In the genomic region with DNA sequence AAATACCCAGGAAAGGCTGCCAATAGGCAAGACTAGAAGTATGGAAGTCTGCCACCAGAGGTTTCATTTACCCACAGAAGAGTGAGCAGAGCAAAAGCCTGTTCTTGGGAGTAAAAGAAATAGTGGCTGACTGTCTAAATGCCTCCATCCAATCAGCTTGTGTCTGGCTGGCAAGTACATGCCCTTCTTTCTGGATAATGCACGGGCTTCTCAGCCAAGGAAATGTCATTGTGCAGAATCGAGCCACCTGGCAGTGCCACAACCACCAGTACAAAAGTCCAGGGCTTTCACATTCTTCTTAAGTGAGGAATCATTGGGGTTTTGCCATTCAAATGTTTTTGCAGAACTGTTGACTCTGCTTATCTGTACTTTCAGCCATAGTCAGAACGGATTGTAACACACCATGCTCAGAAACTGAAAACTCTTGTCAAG, we compare ENCODE assay signal across 12 cellular contexts. TPM values are rescaled to one million over a fixed set of nuclear protein-coding genes. Genes with fewer than 3 reads are reported as not detected.
DNase-seq lines count a peak whose midpoint lies in the region; ATAC-seq and TF ChIP-seq lines count a peak whose summit lies in the region.
"Had no signal": no experiment of that assay in that cellular context is flagged by ENCODE, and none has a peak within 500 bp of the region (broad histone marks: within the 10 kb centered on the region; RNA-seq: fewer than 3 reads in every experiment).

No MANE protein-coding gene starts in this region.

- H3K27me3 ChIP-seq in right lobe of liver, result no peaks in the 10 kb centered on the region

- intact Hi-C loops in right lobe of liver (cut with DNase I), result no loop called here

- peaks cover 0 to 37% (median 9%) of the 10 kb centered on the region in 4 donors for H3K4me1 ChIP-seq in right lobe of liver

- no peaks in the 10 kb centered on the region for H3K36me3 ChIP-seq in right lobe of liver

- ATAC-seq in right lobe of liver, result peak; percentile 82 to 91 (median 86)
- ATAC-seq: activated T-cell treated with anti-CD3 and anti-CD28 coated beads, Interleukin-2, amount 50 U/mL, for 72 hours; stimulated activated naive CD8-positive, alpha-beta T cell treated with anti-CD3 and anti-CD28 coated beads, Interleukin-15, amount 100 ng/mL, for 72 hours had no signal

- TF ChIP-seq CTCF in right lobe of liver (IDR thresholded peaks at IDR 0.05), result peak in 1 of 4 donors; percentile 18

- TF ChIP-seq POLR2A in right lobe of liver (IDR thresholded peaks at IDR 0.05), result peak; percentile 63

- H3K4me3 ChIP-seq in right lobe of liver, result no peak overlapping the region

- H3K27ac ChIP-seq in right lobe of liver, result peak overlapping the region; percentile 56 to 93 (median 91)

- H3K9me3 ChIP-seq in right lobe of liver, result no peaks in the 10 kb centered on the region

- peak; percentile 18 for DNase-seq in NCI-H2107 treated with DMSO at 0.1 percent for 48 hours (lab: John Stamatoyannopoulos, UW; ENCODE audit: unreplicated experiment)
- DNase-seq in NCI-H2107 (lab: John Stamatoyannopoulos, UW), result no peak
- DNase-seq in epidermal melanocyte (ENCODE audit: insufficient read length, low spot score), result peak; percentile 28
- peak; percentile 56 to 89 (median 80) for DNase-seq in right lobe of liver
- no peak for DNase-seq in NCI-H510A (lab: John Stamatoyannopoulos, UW)
- no peak for DNase-seq in NCI-H1436 treated with DMSO at 0.1 percent for 48 hours (lab: John Stamatoyannopoulos, UW)
- DNase-seq in NOMO-1 treated with dmso at 0.1 percent for 144 hours (lab: John Stamatoyannopoulos, UW; ENCODE audit: unreplicated experiment), result no peak
- DNase-seq in NCI-H1048 (lab: John Stamatoyannopoulos, UW), result no peak
- DNase-seq: activated T-cell treated with anti-CD3 and anti-CD28 coated beads, Interleukin-2, amount 50 U/mL, for 72 hours; Kasumi-1; occipital lobe; stimulated activated naive CD8-positive, alpha-beta T cell treated with anti-CD3 and anti-CD28 coated beads, Interleukin-15, amount 100 ng/mL, for 72 hours had no signal

- WGBS in right lobe of liver (ENCODE audit: insufficient coverage, low coverage, low lambda C conversion rate, missing lambda C conversion rate), result 4% methylated on average over 3 of the region's 3 CpGs

RNA-seq across cellular contexts. Expression of gene ERCC4, which starts 10.1 kb away (rescaled TPM):
- 1 to 10 TPM; 3.4 to 7.3 (median 5.7) TPM for total RNA-seq in right lobe of liver

Comparison
In these comparisons a context has a peak if more than half of its experiments do, and no peak if none do; other contexts are left out.
1. DNase-seq: peak in NCI-H2107 treated with DMSO at 0.1 percent for 48 hours (single experiment), epidermal melanocyte (single experiment) and right lobe of liver (3 of 3); none in NCI-H2107 (single experiment), NCI-H510A (single experiment), NCI-H1436 treated with DMSO at 0.1 percent for 48 hours (single experiment), NOMO-1 treated with dmso at 0.1 percent for 144 hours (single experiment) and NCI-H1048 (single experiment).